Comparison of ENCODE assay signal across 8 cellular contexts in genomic region chr1:26833432-26834405, GRCh38. TPM values are rescaled to one million over a fixed set of nuclear protein-coding genes. Genes with fewer than 3 reads are reported as not detected.
A peak's percentile ranks its signal among the peaks of the same experiment; 100 is the strongest.
DNase-seq lines count a peak whose midpoint lies in the region; ATAC-seq and TF ChIP-seq lines count a peak whose summit lies in the region.

No MANE protein-coding gene starts in this region.

- ATAC-seq in HG03139 (IDR thresholded peaks at IDR 0.05; ENCODE audit: unreplicated experiment), result peak; percentile 69

- H3K27me3 ChIP-seq in esophagus squamous epithelium (no peaks in the 10 kb centered on the region), SJCRH30 (no peaks in the 10 kb centered on the region), dorsolateral prefrontal cortex (no peaks in the 10 kb centered on the region)

- H3K9me3 ChIP-seq in esophagus squamous epithelium (no peaks in the 10 kb centered on the region), SJCRH30 (replicated peaks) (no peaks in the 10 kb centered on the region)

- H3K4me1 ChIP-seq in esophagus squamous epithelium (peaks cover 9 to 34% (median 10%) of the 10 kb centered on the region in 3 donors), SJCRH30 (no peaks in the 10 kb centered on the region)

- TF ChIP-seq CTCF in esophagus squamous epithelium (IDR thresholded peaks at IDR 0.05) (peak in 2 of 6 experiments; percentile 3 to 10), dorsolateral prefrontal cortex (IDR thresholded peaks at IDR 0.05 in 54 of 56, conservative IDR thresholded peaks at IDR 0.05 in 2 of 56; ENCODE audit: low read depth in 1 of 56, partially characterized antibody in 56 of 56) (no peak)

- peaks cover 10 to 92% (median 28%) of the 10 kb centered on the region in 3 donors for H3K36me3 ChIP-seq in esophagus squamous epithelium
- H3K36me3 ChIP-seq in SJCRH30, result peaks cover 38% of the 10 kb centered on the region

- H3K27ac ChIP-seq in esophagus squamous epithelium, result peak overlapping the region in 3 of 4 donors; percentile 33 to 65 (median 41)
- no peak overlapping the region for H3K27ac ChIP-seq in SJCRH30
- H3K27ac ChIP-seq in dorsolateral prefrontal cortex, result peak overlapping the region in 23 of 59 donors; percentile 8 to 68 (median 29)

- DNase-seq in activated CD4-positive, alpha-beta T cell treated with anti-CD3 and anti-CD28 coated beads for 4 hours, result peak; percentile 84 to 89
- DNase-seq in esophagus squamous epithelium (lab: John Stamatoyannopoulos, UW) (peak; percentile 48), SJCRH30 (no peak), putamen (ENCODE audit: low spot score) (no peak), dorsolateral prefrontal cortex (no peak)
- peak; percentile 76 for DNase-seq in stimulated activated CD8-positive, alpha-beta memory T cell treated with anti-CD3 and anti-CD28 coated beads, Interleukin-15, amount 100 ng/mL, for 1 hour (ENCODE audit: low read depth)

- intact Hi-C loops in esophagus squamous epithelium (cut with DNase I), result no loop called here
- intact Hi-C loops in dorsolateral prefrontal cortex (cut with DNase I), result no loop called here

- TF ChIP-seq POLR2A in GM19193 (IDR thresholded peaks at IDR 0.05; ENCODE audit: extremely low read depth, insufficient read depth, insufficient read length), result peak; percentile 71
- peak in 1 of 4 donors; percentile 43 for TF ChIP-seq POLR2A in esophagus squamous epithelium (IDR thresholded peaks at IDR 0.05)

- 72 to 78% methylated on average over 14 to 20 of the region's 23 CpGs for WGBS in esophagus squamous epithelium, 2 donors

- no peak overlapping the region for H3K4me3 ChIP-seq in esophagus squamous epithelium
- no peak overlapping the region for H3K4me3 ChIP-seq in SJCRH30
- no peak overlapping the region for H3K4me3 ChIP-seq in dorsolateral prefrontal cortex

RNA-seq across cellular contexts. Expression of gene ZDHHC18, which starts 7.2 kb away (rescaled TPM):
- 10 to 100 TPM; 24.5 to 34.4 (median 29.4) TPM for total RNA-seq in esophagus squamous epithelium
- 31.6 and 31.8 TPM in 2 replicates for total RNA-seq in SJCRH30 (2014; rRNA removed; shearing (Covaris generic))
- 10 to 100 TPM; 22.8 to 51.7 (median 34.9) TPM for total RNA-seq in dorsolateral prefrontal cortex

RNA-seq across cellular contexts. Expression of gene SFN, which starts 29.2 kb away (rescaled TPM):
- total RNA-seq in esophagus squamous epithelium (1,000 to 10,000 TPM; 1,060 to 2,609 (median 1,818) TPM), dorsolateral prefrontal cortex (10 to 100 TPM in 7 of 120 experiments, 1 to 10 TPM in 46, under 1 TPM in 34, not detected in 33; 0.29 to 70.1 (median 1.3) TPM)
- total RNA-seq in SJCRH30 (2014; rRNA removed; shearing (Covaris generic)), result 0.14 and 0.15 TPM in 2 replicates

RNA-seq across cellular contexts. Expression of gene PIGV, which starts 46.0 kb away (rescaled TPM):
- total RNA-seq in esophagus squamous epithelium (10 to 100 TPM in 3 of 4 donors, 1 to 10 TPM in 1; 9.9 to 20.9 (median 13.1) TPM), dorsolateral prefrontal cortex (10 to 100 TPM in 116 of 120 experiments, 1 to 10 TPM in 4; 9.1 to 22.9 (median 14.3) TPM)
- 5.8 and 6.2 TPM in 2 replicates for total RNA-seq in SJCRH30 (2014; rRNA removed; shearing (Covaris generic))

RNA-seq across cellular contexts. Expression of gene GPN2, which starts 56.4 kb away (rescaled TPM):
- total RNA-seq in esophagus squamous epithelium, result 10 to 100 TPM in 2 of 4 donors, 1 to 10 TPM in 2; 4.9 to 10.8 (median 9.4) TPM
- 22.4 and 25.3 TPM in 2 replicates for total RNA-seq in SJCRH30 (2014; rRNA removed; shearing (Covaris generic))
- 10 to 100 TPM; 18.8 to 40.5 (median 26.6) TPM for total RNA-seq in dorsolateral prefrontal cortex

Comparison
In these comparisons a context has a peak if more than half of its experiments do, and no peak if none do; other contexts are left out.
1. DNase-seq: peak in activated CD4-positive, alpha-beta T cell treated with anti-CD3 and anti-CD28 coated beads for 4 hours (2 of 2), esophagus squamous epithelium (single experiment) and stimulated activated CD8-positive, alpha-beta memory T cell treated with anti-CD3 and anti-CD28 coated beads, Interleukin-15, amount 100 ng/mL, for 1 hour (single experiment); none in SJCRH30 (0 of 2), putamen (single experiment) and dorsolateral prefrontal cortex (0 of 10).
2. RNA of gene SFN, which starts 29.2 kb away (total RNA-seq): 1,060 to 2,609 TPM in esophagus squamous epithelium; 0.29 to 70.1 TPM in dorsolateral prefrontal cortex and 0.14 to 0.15 TPM in SJCRH30; every median in the first group is over 10 times any median in the second.